Comparison of ENCODE assay signal across 24 cellular contexts in the genomic region with DNA sequence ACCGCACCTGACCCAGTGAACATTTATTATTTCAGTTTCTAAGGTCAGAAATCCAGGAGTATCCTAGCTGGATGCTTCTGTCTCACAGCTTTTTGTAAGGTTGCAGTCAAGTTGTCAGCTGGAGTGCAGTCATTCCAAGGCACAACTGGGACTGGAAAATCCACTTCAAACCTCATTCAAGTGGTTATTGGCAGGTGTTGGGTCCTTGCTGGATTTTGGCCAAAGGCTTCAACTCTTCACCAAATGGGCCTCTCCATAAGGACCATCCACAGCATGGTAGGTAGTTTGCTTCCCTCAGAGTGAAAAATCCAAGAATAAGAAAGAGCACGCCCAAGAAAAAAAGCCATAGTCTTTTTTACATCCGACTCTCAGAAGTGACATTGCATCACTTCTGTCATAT. TPM values are rescaled to one million over a fixed set of nuclear protein-coding genes. Genes with fewer than 3 reads are reported as not detected.
"Had no signal": no experiment of that assay in that cellular context is flagged by ENCODE, and none has a peak within 500 bp of the region (broad histone marks: within the 10 kb centered on the region; RNA-seq: fewer than 3 reads in every experiment).

No MANE protein-coding gene starts in this region.

RNA-seq across cellular contexts. Expression of a gene that starts 19.7 kb away (rescaled TPM):
- total RNA-seq: dermis blood vessel endothelial cell; endothelial cell of umbilical vein; epithelial cell of proximal tubule; esophagus muscularis mucosa; fibroblast of lung; foreskin keratinocyte; gastroesophageal sphincter; heart left ventricle; hepatocyte; kidney; left lobe of liver; lower leg skin; mesenteric fat pad; myocyte; naive thymus-derived CD8-positive, alpha-beta T cell; osteocyte; psoas muscle; renal cortical epithelial cell; right cardiac atrium; sigmoid colon; skeletal muscle tissue; stomach; subcutaneous adipose tissue; temporal lobe had no signal
- polyA plus RNA-seq: endothelial cell of umbilical vein; fibroblast of lung; foreskin keratinocyte; heart left ventricle; hepatocyte; naive thymus-derived CD8-positive, alpha-beta T cell; psoas muscle; right cardiac atrium; sigmoid colon; stomach had no signal
